12 cellular contexts compared by ENCODE assay signal in the genomic region with DNA sequence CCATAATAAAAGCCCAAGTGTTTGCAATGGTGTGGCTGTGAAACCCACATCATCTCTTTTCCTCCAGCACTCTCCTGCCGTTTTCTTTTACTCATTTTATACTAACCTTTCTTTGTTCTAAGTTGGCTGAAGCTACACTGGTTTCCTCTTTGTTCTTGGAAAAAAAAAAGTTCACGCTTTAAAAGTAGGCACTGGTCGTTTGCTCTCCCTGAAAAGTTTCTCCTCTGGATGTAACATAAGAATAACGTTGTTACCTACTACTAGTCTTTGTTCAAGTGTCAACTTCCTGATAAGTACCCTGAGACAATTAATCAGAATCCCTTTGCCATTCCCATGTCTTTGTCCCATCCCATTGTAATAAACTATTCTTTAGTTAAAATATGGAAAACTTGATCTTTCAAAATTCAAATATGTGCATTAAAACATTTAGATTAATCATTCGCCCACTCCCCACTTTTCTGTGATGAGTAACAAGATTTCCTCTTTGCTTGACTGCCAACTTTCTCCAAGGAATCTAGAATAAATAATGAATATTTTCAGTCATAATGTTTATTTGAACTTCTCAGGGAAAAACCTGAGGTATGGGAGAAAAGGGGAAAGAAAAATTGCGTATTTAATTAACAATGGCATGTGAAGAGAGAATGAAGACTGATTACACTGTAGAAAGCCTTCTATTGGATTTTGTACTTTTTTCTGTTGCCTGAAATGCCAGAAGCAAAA.
DNase-seq lines count a peak whose midpoint lies in the region; ATAC-seq and TF ChIP-seq lines count a peak whose summit lies in the region.
"Had no signal": no experiment of that assay in that cellular context is flagged by ENCODE, and none has a peak within 500 bp of the region (broad histone marks: within the 10 kb centered on the region; RNA-seq: fewer than 3 reads in every experiment).

No MANE protein-coding gene starts in this region.

- H3K27ac Mint-ChIP-seq in neural progenitor cell, result no peak overlapping the region
- H3K27ac Mint-ChIP-seq: CD4-positive, alpha-beta T cell had no signal

- H3K9me3 ChIP-seq in PC-3 (ENCODE audit: low read length) (no peaks in the 10 kb centered on the region), neural progenitor cell (ENCODE audit: low read depth) (peaks cover 9% of the 10 kb centered on the region)
- H3K9me3 ChIP-seq: A549, HAP-1 had no signal

- H3K4me1 ChIP-seq in PC-3 (ENCODE audit: insufficient read depth, low read length) (peaks cover 15% of the 10 kb centered on the region; the same call in 1 of the 2 replicates), neural progenitor cell (no peaks in the 10 kb centered on the region)
- H3K4me1 ChIP-seq: A549, Caco-2, HAP-1 had no signal

- TF ChIP-seq CTCF in PC-3 (conservative IDR thresholded peaks at IDR 0.05; ENCODE audit: low read depth, low read length) (no peak), neural progenitor cell (IDR thresholded peaks at IDR 0.05) (no peak)

- H3K27ac ChIP-seq in PC-3 (ENCODE audit: low read length) (no peak overlapping the region), neural progenitor cell (no peak overlapping the region)
- H3K27ac ChIP-seq: A549, C4-2B had no signal

- H3K27me3 ChIP-seq in PC-3 (ENCODE audit: low read length) (no peaks in the 10 kb centered on the region), neural progenitor cell (no peaks in the 10 kb centered on the region)

- H4K20me1 ChIP-seq in PC-3 (ENCODE audit: low read length) (no peaks in the 10 kb centered on the region), neural progenitor cell (ENCODE audit: low read depth) (no peaks in the 10 kb centered on the region)

- H3K4me3 ChIP-seq in PC-3 (ENCODE audit: low read length) (no peak overlapping the region), neural progenitor cell (no peak overlapping the region)
- H3K4me3 ChIP-seq: A549, HAP-1 had no signal

- H3K36me3 Mint-ChIP-seq in neural progenitor cell, result no peaks in the 10 kb centered on the region

- ATAC-seq in PC-3 (no peak; the same call in 1 of the 2 replicates), GM19452 (IDR thresholded peaks at IDR 0.05; ENCODE audit: unreplicated experiment) (no peak)
- ATAC-seq: A549 had no signal

- H3K79me2 ChIP-seq in PC-3 (ENCODE audit: low read length) (no peaks in the 10 kb centered on the region), neural progenitor cell (ENCODE audit: low read depth) (no peaks in the 10 kb centered on the region)

- H3K36me3 ChIP-seq in PC-3 (ENCODE audit: low read depth, low read length), result no peaks in the 10 kb centered on the region
- no peaks in the 10 kb centered on the region for H3K36me3 ChIP-seq in neural progenitor cell
- H3K36me3 ChIP-seq: HAP-1 had no signal

- H3K9ac ChIP-seq in PC-3 (ENCODE audit: low read length) (no peak overlapping the region), neural progenitor cell (no peak overlapping the region)

- DNase-seq in PC-3 (peak; percentile 12), astrocyte of the hippocampus (ENCODE audit: low read depth, low spot score) (peak; percentile 23), neural progenitor cell (ENCODE audit: low spot score) (no peak), middle frontal gyrus (ENCODE audit: extremely low spot score, low spot score) (no peak), iPS-NIHi7 (ENCODE audit: extremely low spot score) (no peak)
- DNase-seq: AML-193; Caco-2; CD4-positive, alpha-beta T cell had no signal

- no peak overlapping the region for H3K4me2 ChIP-seq in PC-3 (ENCODE audit: low read length)
- no peak overlapping the region for H3K4me2 ChIP-seq in neural progenitor cell
- H3K4me2 ChIP-seq: A549 had no signal

- no peaks in the 10 kb centered on the region for H3K9me2 ChIP-seq in PC-3 (replicated peaks; ENCODE audit: low read length)

- H3K4me1 Mint-ChIP-seq in neural progenitor cell, result no peaks in the 10 kb centered on the region

- H3K27me3 Mint-ChIP-seq in neural progenitor cell (ENCODE audit: insufficient read depth, low read depth), result peaks cover 3% of the 10 kb centered on the region
- H3K27me3 Mint-ChIP-seq: CD4-positive, alpha-beta T cell had no signal

- H2AFZ ChIP-seq in PC-3 (ENCODE audit: low read length), result no peak overlapping the region
- H2AFZ ChIP-seq in neural progenitor cell (replicated peaks), result peak overlapping the region; percentile 83

- POLR2A ChIA-PET in PC-3 (lab: Charles Lee; ENCODE audit: unreplicated experiment), result no interaction called here

- H3F3A ChIP-seq in PC-3 (ENCODE audit: low read length, unreplicated experiment) (no peaks in the 10 kb centered on the region), neural progenitor cell (ENCODE audit: low read depth) (no peaks in the 10 kb centered on the region)

- no TSS peak for BruUV-seq in PC-3 (replicated peaks; lab: Mats Ljungman, UMichigan)

- intact Hi-C loops in PC-3 (cut with micrococcal nuclease), result no loop called here

- H3K9me3 Mint-ChIP-seq in neural progenitor cell, result peaks cover 7% of the 10 kb centered on the region

- CTCF ChIA-PET in PC-3 (lab: Charles Lee), result no interaction called here

- no peak overlapping the region for H3K4me3 Mint-ChIP-seq in neural progenitor cell
- H3K4me3 Mint-ChIP-seq: CD4-positive, alpha-beta T cell had no signal

Comparison
In these comparisons a context has a peak if more than half of its experiments do, and no peak if none do; other contexts are left out.
1. DNase-seq: peak in PC-3 (single experiment) and astrocyte of the hippocampus (single experiment); none in neural progenitor cell (single experiment), middle frontal gyrus (single experiment) and iPS-NIHi7 (single experiment).